8 cellular contexts compared by ENCODE assay signal in the genomic region with DNA sequence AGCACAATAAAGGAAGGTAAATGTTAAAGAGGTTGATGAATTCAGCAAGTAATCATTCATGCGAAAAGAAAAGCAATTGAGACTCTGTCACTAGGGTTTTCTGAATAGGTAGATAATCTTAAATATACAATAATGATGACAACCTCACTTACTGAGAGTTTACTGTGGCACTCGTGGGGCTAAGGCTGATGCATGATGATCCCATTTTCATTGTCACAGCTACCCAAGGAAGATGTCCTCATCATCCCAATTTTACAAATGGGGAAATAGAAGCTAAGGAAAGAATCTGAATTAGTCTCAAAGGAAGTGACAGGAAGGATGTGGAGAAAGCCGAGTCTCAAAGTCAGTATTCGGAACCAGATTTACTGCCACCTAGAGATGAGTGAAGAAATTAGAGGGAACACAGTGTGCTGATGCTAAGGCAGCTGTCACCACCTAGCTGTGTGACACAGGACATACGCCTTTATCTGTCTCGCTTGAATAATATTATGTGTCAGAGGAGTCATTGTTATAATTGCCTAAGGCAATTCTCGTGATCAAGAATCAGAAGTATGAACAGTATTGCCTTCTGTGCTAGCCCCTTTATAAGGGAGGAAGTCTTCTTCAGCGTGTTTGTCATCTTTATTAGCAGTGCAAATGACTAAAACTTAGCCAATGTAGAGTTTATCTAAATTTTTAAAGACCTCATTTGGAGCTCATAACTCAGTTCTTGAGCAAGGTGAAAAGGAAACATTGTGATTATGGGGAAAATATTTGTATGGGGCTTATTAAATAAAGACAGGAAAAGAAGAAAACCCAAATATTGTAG.
DNase-seq lines count a peak whose midpoint lies in the region; ATAC-seq and TF ChIP-seq lines count a peak whose summit lies in the region.

No MANE protein-coding gene starts in this region.

- H3K4me1 ChIP-seq in mucosa of descending colon (ENCODE audit: low read depth) (no peaks in the 10 kb centered on the region), tibial artery (peaks cover 0 to 6% (median 0%) of the 10 kb centered on the region in 4 donors)

- H3K27me3 Mint-ChIP-seq in Calu3 (ENCODE audit: unreplicated experiment), result no peaks in the 10 kb centered on the region
- H3K27me3 Mint-ChIP-seq in activated CD4-positive, alpha-beta T cell treated with anti-CD3 and anti-CD28 coated beads for 36 hours, result no peaks in the 10 kb centered on the region
- peaks cover 2% of the 10 kb centered on the region for H3K27me3 Mint-ChIP-seq in endothelial cell (ENCODE audit: unreplicated experiment)

- CTCF ChIA-PET in Calu3 (lab: Charles Lee), result interaction anchor here (0.5 to 1.7 kb wide), 8 partner anchors 16 to 294 kb away, joined by 3 to 15 read pairs (median 4); no protein-coding TSS in a partner anchor
- CTCF ChIA-PET in activated CD4-positive, alpha-beta T cell treated with anti-CD3 and anti-CD28 coated beads for 36 hours (lab: Charles Lee), result interaction anchor here (0.5 to 5.0 kb wide), 23 partner anchors 9 to 1106 kb away, joined by 3 to 31 read pairs (median 4); no protein-coding TSS in a partner anchor

- intact Hi-C loops in Calu3 (cut with micrococcal nuclease; ENCODE audit: unreplicated experiment), result loop anchor here (1.0 to 10.0 kb wide), 4 partner anchors 75 to 244 kb away; a partner anchor contains a TSS
- intact Hi-C loops in activated CD4-positive, alpha-beta T cell treated with anti-CD3 and anti-CD28 coated beads for 36 hours (cut with DNase I, micrococcal nuclease), result loop anchor here (1.0 to 2.0 kb wide), 4 partner anchors 170 to 244 kb away; no protein-coding TSS in a partner anchor
- intact Hi-C loops in mucosa of descending colon (cut with DNase I, micrococcal nuclease), result loop anchor here (10.0 kb wide), 2 partner anchors 233 to 253 kb away; no protein-coding TSS in a partner anchor
- intact Hi-C loops in tibial artery (cut with DNase I; ENCODE audit: low total_unique reads), result no loop called here

- H3K9me3 ChIP-seq in mucosa of descending colon (no peaks in the 10 kb centered on the region), tibial artery (no peaks in the 10 kb centered on the region)

- H3K4me3 ChIP-seq in mucosa of descending colon, result no peak overlapping the region
- no peak overlapping the region for H3K4me3 ChIP-seq in tibial artery

- no peak overlapping the region for H3K27ac Mint-ChIP-seq in Calu3 (ENCODE audit: unreplicated experiment)
- H3K27ac Mint-ChIP-seq in activated CD4-positive, alpha-beta T cell treated with anti-CD3 and anti-CD28 coated beads for 36 hours, result no peak overlapping the region
- no peak overlapping the region for H3K27ac Mint-ChIP-seq in endothelial cell (ENCODE audit: unreplicated experiment)

- H3K36me3 ChIP-seq in mucosa of descending colon (ENCODE audit: low read depth) (no peaks in the 10 kb centered on the region), tibial artery (peaks cover 0 to 7% (median 1%) of the 10 kb centered on the region in 3 donors)

- H3K4me1 Mint-ChIP-seq in Calu3 (ENCODE audit: low read depth, unreplicated experiment), result peaks cover 22% of the 10 kb centered on the region
- peaks cover 6% of the 10 kb centered on the region for H3K4me1 Mint-ChIP-seq in activated CD4-positive, alpha-beta T cell treated with anti-CD3 and anti-CD28 coated beads for 36 hours
- H3K4me1 Mint-ChIP-seq in endothelial cell (ENCODE audit: unreplicated experiment), result no peaks in the 10 kb centered on the region

- TF ChIP-seq CTCF in Calu3 (IDR thresholded peaks at IDR 0.05; ENCODE audit: unreplicated experiment) (peak; percentile 80), endothelial cell (IDR thresholded peaks at IDR 0.05; ENCODE audit: unreplicated experiment) (peak; percentile 54), mucosa of descending colon (IDR thresholded peaks at IDR 0.05) (peak; percentile 55), tibial artery (IDR thresholded peaks at IDR 0.05) (peak; percentile 46 to 47)

- peak; percentile 37 for DNase-seq in Calu3
- DNase-seq in NCI-H446 (lab: John Stamatoyannopoulos, UW), result peak; percentile 40 to 75
- peak; percentile 63 for DNase-seq in activated CD4-positive, alpha-beta T cell treated with anti-CD3 and anti-CD28 coated beads for 36 hours
- DNase-seq in endothelial cell (ENCODE audit: low spot score), result peak; percentile 19
- peak in 2 of 3 donors; percentile 31 to 58 for DNase-seq in mucosa of descending colon
- DNase-seq in tibial artery, result peak in 1 of 2 donors; percentile 25

- H3K9me3 Mint-ChIP-seq in Calu3 (ENCODE audit: low read depth, unreplicated experiment), result no peaks in the 10 kb centered on the region
- H3K9me3 Mint-ChIP-seq in activated CD4-positive, alpha-beta T cell treated with anti-CD3 and anti-CD28 coated beads for 36 hours (ENCODE audit: low read depth), result no peaks in the 10 kb centered on the region
- H3K9me3 Mint-ChIP-seq in endothelial cell (ENCODE audit: unreplicated experiment), result peaks cover 10% of the 10 kb centered on the region

- H3K4me3 Mint-ChIP-seq in Calu3 (ENCODE audit: low read depth, unreplicated experiment), result no peak overlapping the region
- no peak overlapping the region for H3K4me3 Mint-ChIP-seq in activated CD4-positive, alpha-beta T cell treated with anti-CD3 and anti-CD28 coated beads for 36 hours
- H3K4me3 Mint-ChIP-seq in endothelial cell (ENCODE audit: unreplicated experiment), result no peak overlapping the region

- H3K27me3 ChIP-seq in tibial artery, result no peaks in the 10 kb centered on the region

- no TSS peak for BruUV-seq in Calu3 (replicated peaks; lab: Mats Ljungman, UMichigan)

- H3K36me3 Mint-ChIP-seq in Calu3 (ENCODE audit: insufficient read depth, unreplicated experiment) (peaks cover 7% of the 10 kb centered on the region), endothelial cell (ENCODE audit: low read depth, unreplicated experiment) (peaks cover 37% of the 10 kb centered on the region)
- peaks cover 4% of the 10 kb centered on the region for H3K36me3 Mint-ChIP-seq in activated CD4-positive, alpha-beta T cell treated with anti-CD3 and anti-CD28 coated beads for 36 hours (ENCODE audit: low read depth)

- H3K27ac ChIP-seq in tibial artery, result no peak overlapping the region

- ATAC-seq in GM19372 (IDR thresholded peaks at IDR 0.05; ENCODE audit: low read depth, unreplicated experiment), result peak; percentile 99
- peak; percentile 99 for ATAC-seq in HG03342 (IDR thresholded peaks at IDR 0.05; ENCODE audit: unreplicated experiment)
- ATAC-seq in activated CD4-positive, alpha-beta T cell treated with anti-CD3 and anti-CD28 coated beads for 36 hours, result peak; percentile 100
- peak; percentile 99 for ATAC-seq in mucosa of descending colon

- POLR2A ChIA-PET in activated CD4-positive, alpha-beta T cell treated with anti-CD3 and anti-CD28 coated beads for 36 hours (lab: Charles Lee), result interaction anchor here (0.7 kb wide), 1 partner anchor 244 kb away, joined by 4 read pairs; no protein-coding TSS in a partner anchor
